ENCODE assay signal across 21 cellular contexts in genomic region chr9:133386338-133386737, GRCh38. TPM values are rescaled to one million over a fixed set of nuclear protein-coding genes. Genes with fewer than 3 reads are reported as not detected.
"Had no signal": no experiment of that assay in that cellular context is flagged by ENCODE, and none has a peak within 500 bp of the region (broad histone marks: within the 10 kb centered on the region; RNA-seq: fewer than 3 reads in every experiment).

No MANE protein-coding gene starts in this region.

- H3K4me2 ChIP-seq: SK-N-SH had no signal

- H3K27me3 ChIP-seq: MG63 had no signal

- DNase-seq: IMR-90, Karpas-422, KG1, MG63, NCI-H1092, NCI-H1105 treated with DMSO at 0.1 percent for 48 hours, NCI-H1417 treated with DMSO at 0.1 percent for 48 hours, NCI-H146, NCI-H1694 treated with DMSO at 0.1 percent for 48 hours, NCI-H1930, NCI-H2081, NCI-H2107, NCI-H2227 treated with DMSO at 0.1 percent for 48 hours, NCI-H446, NCI-H510A, NCI-H524 treated with DMSO at 0.1 percent for 48 hours, NCI-H69, NCI-H774, SHP77, SK-N-SH had no signal

- H3K4me3 ChIP-seq: MG63 had no signal

- H3K36me3 ChIP-seq: MG63 had no signal

- H3K9ac ChIP-seq: SK-N-SH had no signal

- H3K9me3 ChIP-seq: MG63, SK-N-SH had no signal

RNA-seq across cellular contexts. Expression of gene STKLD1, which starts 10.2 kb away (rescaled TPM):
- total RNA-seq: HT-29 had no signal
